ENCODE assay signal across 9 cellular contexts in the genomic region with DNA sequence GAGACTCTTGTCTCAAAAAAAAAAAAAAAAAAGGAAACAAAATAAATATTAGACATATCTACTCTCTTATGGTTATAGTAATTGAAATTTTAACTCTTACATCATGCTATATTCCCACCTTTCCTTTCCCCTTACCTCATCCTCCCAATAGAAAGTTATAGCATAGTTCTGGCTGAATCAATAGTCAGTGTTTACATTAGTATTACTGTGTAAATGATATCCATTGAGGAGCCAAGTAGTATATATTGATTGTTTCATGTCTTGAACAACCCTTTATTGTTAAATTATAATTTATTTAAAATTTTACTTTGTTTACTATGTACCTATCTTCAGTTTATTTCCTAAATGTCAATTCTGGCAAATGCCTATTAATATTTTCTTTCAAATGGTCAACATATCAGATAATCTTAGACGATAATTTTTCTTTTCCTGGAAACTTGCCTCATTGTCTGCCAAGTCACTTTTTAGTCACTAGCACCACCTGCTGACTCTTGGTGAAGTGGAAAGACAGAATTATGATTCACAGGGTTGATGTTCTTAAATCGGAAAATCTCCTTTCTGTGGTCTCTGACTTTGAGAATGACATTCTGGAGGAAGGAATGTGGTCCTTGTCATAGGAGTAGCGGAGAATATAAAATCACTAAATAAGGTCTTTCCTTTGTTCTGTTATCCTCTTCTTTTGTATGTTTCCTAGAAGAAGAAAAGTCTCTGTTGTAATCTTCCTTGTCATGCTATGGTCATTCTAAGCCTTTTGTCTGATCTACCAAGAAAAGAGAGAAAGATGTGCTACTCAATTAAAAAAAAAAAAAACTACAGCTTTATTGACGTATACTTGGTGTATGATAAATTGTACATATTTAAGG. TPM values are rescaled to one million over a fixed set of nuclear protein-coding genes. Genes with fewer than 3 reads are reported as not detected.
DNase-seq lines count a peak whose midpoint lies in the region; ATAC-seq and TF ChIP-seq lines count a peak whose summit lies in the region.
"Had no signal": no experiment of that assay in that cellular context is flagged by ENCODE, and none has a peak within 500 bp of the region (broad histone marks: within the 10 kb centered on the region; RNA-seq: fewer than 3 reads in every experiment).

No MANE protein-coding gene starts in this region.

- no peaks in the 10 kb centered on the region for H3K36me3 Mint-ChIP-seq in activated naive CD8-positive, alpha-beta T cell

- H3K27me3 ChIP-seq in PC-9 (ENCODE audit: insufficient read depth, low read depth), result no peaks in the 10 kb centered on the region

- H3F3A ChIP-seq in PC-9 (ENCODE audit: insufficient read depth, low read depth), result peaks cover 17% of the 10 kb centered on the region; the same call in 1 of the 2 replicates

- no peaks in the 10 kb centered on the region for H4K20me1 ChIP-seq in PC-9 (ENCODE audit: insufficient read depth)

- H3K9me2 ChIP-seq in PC-9 (ENCODE audit: insufficient read depth), result no peaks in the 10 kb centered on the region

- peak overlapping the region; percentile 0 for H3K27ac Mint-ChIP-seq in activated naive CD8-positive, alpha-beta T cell

- DNase-seq in Daoy (ENCODE audit: low read depth), result peak; percentile 73
- peak; percentile 78 to 93 for DNase-seq in Kasumi-1 (lab: John Stamatoyannopoulos, UW)
- peak; percentile 43 to 80 for DNase-seq in PC-9
- DNase-seq in Right ventricle myocardium superior, result no peak
- peak; percentile 82 for DNase-seq in renal cortical epithelial cell (ENCODE audit: low read depth)
- DNase-seq in posterior vena cava (ENCODE audit: low spot score), result no peak

- no peak overlapping the region for H3K4me3 Mint-ChIP-seq in activated naive CD8-positive, alpha-beta T cell

- POLR2A ChIA-PET in PC-9 (lab: Charles Lee; ENCODE audit: unreplicated experiment), result interaction anchor here (0.7 kb wide), 1 partner anchor 289 kb away, joined by 3 read pairs; no protein-coding TSS in a partner anchor

- intact Hi-C loops in PC-9 (cut with micrococcal nuclease; ENCODE audit: unreplicated experiment) (loop anchor here (5.0 kb wide), 2 partner anchors 96 to 166 kb away; a partner anchor contains a TSS), Right ventricle myocardium superior (cut with DNase I) (loop anchor here (2.0 to 5.0 kb wide), 2 partner anchors 120 to 166 kb away; a partner anchor contains a TSS), posterior vena cava (cut with DNase I) (loop anchor here in 1 of 2 donors (10.0 kb wide), 2 partner anchors 128 to 158 kb away; a partner anchor contains a TSS)

- peaks cover 8% of the 10 kb centered on the region for H3K4me1 Mint-ChIP-seq in activated naive CD8-positive, alpha-beta T cell (ENCODE audit: low read depth)

- no peaks in the 10 kb centered on the region for H3K36me3 ChIP-seq in PC-9 (ENCODE audit: low read depth)

- H3K4me3 ChIP-seq in PC-9, result no peak overlapping the region

- no peaks in the 10 kb centered on the region; the same call in 1 of the 2 replicates for H3K4me1 ChIP-seq in PC-9 (replicated peaks; ENCODE audit: insufficient read depth)

- H2AFZ ChIP-seq in PC-9, result no peak overlapping the region

- no peaks in the 10 kb centered on the region for H3K9me3 Mint-ChIP-seq in activated naive CD8-positive, alpha-beta T cell (ENCODE audit: low read depth)

- H3K27me3 Mint-ChIP-seq in activated naive CD8-positive, alpha-beta T cell, result no peaks in the 10 kb centered on the region

- no peak overlapping the region for H3K4me2 ChIP-seq in PC-9

- TF ChIP-seq CTCF in PC-9 (conservative IDR thresholded peaks at IDR 0.05), result peak; percentile 82

- no peaks in the 10 kb centered on the region for H3K9me3 ChIP-seq in PC-9 (ENCODE audit: insufficient read depth, low read depth)

- no peaks in the 10 kb centered on the region for H3K79me2 ChIP-seq in PC-9 (ENCODE audit: low read depth)

- no peak overlapping the region for H3K27ac ChIP-seq in PC-9

- peak; percentile 44 for ATAC-seq in Right ventricle myocardium superior (ENCODE audit: poor library complexity)
- no peak for ATAC-seq in GM18520 (IDR thresholded peaks at IDR 0.05; ENCODE audit: unreplicated experiment)

- CTCF ChIA-PET in PC-9 (lab: Charles Lee), result interaction anchor here (0.6 to 0.8 kb wide), 2 partner anchors 34 to 94 kb away, joined by 3 to 4 read pairs; a partner anchor contains a TSS

- no TSS peak for BruUV-seq in PC-9 (replicated peaks; lab: Mats Ljungman, UMichigan)

RNA-seq across cellular contexts. Expression of a gene that starts 8.6 kb away (rescaled TPM):
- total RNA-seq in Daoy (2014; rRNA removed; shearing (Covaris generic)), result not detected in 2 replicates
- total RNA-seq in PC-9 (2021), result not detected in 2 replicates
- 88.1 TPM for total RNA-seq in Right ventricle myocardium superior
- total RNA-seq in renal cortical epithelial cell, result not detected in 2 replicates
- total RNA-seq in posterior vena cava, result not detected
- total RNA-seq: subcutaneous adipose tissue had no signal

RNA-seq across cellular contexts. Expression of a gene that starts 16.6 kb away (rescaled TPM):
- total RNA-seq in Daoy (2014; rRNA removed; shearing (Covaris generic)), result 2.6 and 2.8 TPM in 2 replicates
- 95.7 and 131 TPM in 2 replicates for total RNA-seq in PC-9 (2021)
- total RNA-seq in Right ventricle myocardium superior, result 980 TPM
- total RNA-seq in renal cortical epithelial cell, result 294 and 1,145 TPM in 2 replicates
- 100 to 1,000 TPM; 393 to 441 TPM for total RNA-seq in posterior vena cava

RNA-seq across cellular contexts. Expression of a gene that starts 48.4 kb away (rescaled TPM):
- 9.0 and 12.6 TPM in 2 replicates for total RNA-seq in Daoy (2014; rRNA removed; shearing (Covaris generic))
- total RNA-seq in PC-9 (2021) (7.2 and 10.6 TPM in 2 replicates), Right ventricle myocardium superior (49.2 TPM), renal cortical epithelial cell (8.9 and 12.4 TPM in 2 replicates), posterior vena cava (10 to 100 TPM; 22.8 to 23.8 TPM)

RNA-seq across cellular contexts. Expression of a gene that starts 48.6 kb away (rescaled TPM):
- total RNA-seq in Daoy (2014; rRNA removed; shearing (Covaris generic)), result 0.63 TPM in 1 of 2 replicates, not detected in the other
- total RNA-seq in PC-9 (2021) (0.33 and 0.50 TPM in 2 replicates), Right ventricle myocardium superior (0.59 TPM), renal cortical epithelial cell (0.15 TPM in 1 of 2 replicates, not detected in the other), posterior vena cava (1 to 10 TPM; 2.3 TPM)

RNA-seq across cellular contexts. Expression of a gene that starts 55.1 kb away (rescaled TPM):
- 16.0 and 21.0 TPM in 2 replicates for total RNA-seq in Daoy (2014; rRNA removed; shearing (Covaris generic))
- total RNA-seq in PC-9 (2021) (0.48 and 0.50 TPM in 2 replicates), Right ventricle myocardium superior (22.9 TPM), renal cortical epithelial cell (15.8 TPM in 2 replicates), posterior vena cava (10 to 100 TPM; 45.5 to 45.8 TPM)

Comparison
In these comparisons a context has a peak if more than half of its experiments do, and no peak if none do; other contexts are left out.
1. DNase-seq: peak in Daoy (single experiment), Kasumi-1 (2 of 2), PC-9 (2 of 2) and renal cortical epithelial cell (single experiment); none in Right ventricle myocardium superior (single experiment) and posterior vena cava (single experiment).
2. RNA of a gene that starts 8.6 kb away (total RNA-seq): 88.1 TPM in Right ventricle myocardium superior (single experiment); not detected in posterior vena cava, not detected in Daoy, not detected in PC-9 and not detected in renal cortical epithelial cell; every median in the first group is over 10 times any median in the second.
3. RNA of a gene that starts 16.6 kb away (total RNA-seq): 294 to 1,145 TPM in renal cortical epithelial cell, 980 TPM in Right ventricle myocardium superior (single experiment), 393 to 441 TPM in posterior vena cava and 95.7 to 131 TPM in PC-9; 2.6 to 2.8 TPM in Daoy; every median in the first group is over 10 times any median in the second.